In genomic region chr3:9902372-9903237, GRCh38 we compare ENCODE assay signal across 9 cellular contexts. TPM values are rescaled to one million over a fixed set of nuclear protein-coding genes. Genes with fewer than 3 reads are reported as not detected.
DNase-seq lines count a peak whose midpoint lies in the region; ATAC-seq and TF ChIP-seq lines count a peak whose summit lies in the region.
"Had no signal": no experiment of that assay in that cellular context is flagged by ENCODE, and none has a peak within 500 bp of the region (broad histone marks: within the 10 kb centered on the region; RNA-seq: fewer than 3 reads in every experiment).

Gene IL17RE, plus strand, starts transcription at chr3:9902848. Its CDS starts 85 bp downstream, at chr3:9902933.

- no peak for TF ChIP-seq CTCF in heart left ventricle (IDR thresholded peaks at IDR 0.05)
- no peak for TF ChIP-seq CTCF in mammary epithelial cell (conservative IDR thresholded peaks at IDR 0.05 in 1 of 2, IDR thresholded peaks at IDR 0.05 in 1 of 2; ENCODE audit: extremely low read depth in 1 of 2, insufficient read depth in 1 of 2, low read depth in 1 of 2, low read length in 2 of 2)
- no peak for TF ChIP-seq CTCF in vagina (IDR thresholded peaks at IDR 0.05)

- H3K9ac ChIP-seq in mammary epithelial cell (ENCODE audit: insufficient read depth, low read length) (peak within 1 kb of the TSS; percentile 41), mesendoderm (ENCODE audit: low read length) (peak within 1 kb of the TSS; percentile 37)

- H2BK120ac ChIP-seq in mesendoderm (ENCODE audit: low read depth, low read length) = no peak within 1 kb of the TSS

- H3K4me3 ChIP-seq in heart left ventricle = peak within 1 kb of the TSS in 9 of 12 donors; percentile 8 to 41 (median 28)
- H3K4me3 ChIP-seq in mammary epithelial cell (replicated peaks in 1 of 3; ENCODE audit: insufficient read depth in 1 of 3, low read depth in 2 of 3, low read length in 3 of 3) = peak within 1 kb of the TSS; percentile 36 to 58 (median 55)
- no peak within 1 kb of the TSS for H3K4me3 ChIP-seq in mesendoderm (ENCODE audit: low read length)
- peak within 1 kb of the TSS; percentile 37 to 48 for H3K4me3 ChIP-seq in vagina

- H4K5ac ChIP-seq in mesendoderm (ENCODE audit: low read length) = no peak within 1 kb of the TSS

- no peak for TF ChIP-seq POLR2A in heart left ventricle (IDR thresholded peaks at IDR 0.05)
- TF ChIP-seq POLR2A in vagina (IDR thresholded peaks at IDR 0.05) = no peak

- H3K4me1 ChIP-seq in heart left ventricle (peaks cover 0 to 23% (median 7%) of the 10 kb centered on the region in 12 donors), mammary epithelial cell (ENCODE audit: insufficient read depth, low read length) (peaks cover 34% of the 10 kb centered on the region), mesendoderm (ENCODE audit: control insufficient read depth, low read depth, low read length) (peaks cover 7% of the 10 kb centered on the region), vagina (peaks cover 47% of the 10 kb centered on the region)

- H3K23ac ChIP-seq in mesendoderm (ENCODE audit: low read length) = no peak within 1 kb of the TSS

- no peak within 1 kb of the TSS for H2BK15ac ChIP-seq in mesendoderm (replicated peaks; ENCODE audit: low read depth)

- CTCF ChIA-PET in mammary epithelial cell (lab: Charles Lee; ENCODE audit: low non-redundant PET) = no interaction called here

- peak; percentile 22 to 40 (median 30) for ATAC-seq in heart left ventricle
- no peak for ATAC-seq in left ventricle myocardium superior
- no peak for ATAC-seq in HG02884 (IDR thresholded peaks at IDR 0.05; ENCODE audit: unreplicated experiment)
- ATAC-seq in HG03442 (IDR thresholded peaks at IDR 0.05; ENCODE audit: unreplicated experiment) = no peak

- H2AFZ ChIP-seq in mammary epithelial cell (ENCODE audit: low read depth, low read length) = peak within 1 kb of the TSS; percentile 76

- H3K4me2 ChIP-seq in mammary epithelial cell (ENCODE audit: insufficient read depth, low read depth, low read length) (peak within 1 kb of the TSS; percentile 77), mesendoderm (ENCODE audit: low read length) (no peak within 1 kb of the TSS)

- H3K79me1 ChIP-seq in mesendoderm (ENCODE audit: low read length) = no peaks in the 10 kb centered on the region

- H3K79me2 ChIP-seq in mammary epithelial cell (ENCODE audit: insufficient read depth, low read length) = no peaks in the 10 kb centered on the region
- H3K79me2 ChIP-seq in mesendoderm (ENCODE audit: control insufficient read depth, insufficient read depth, low read length) = no peaks in the 10 kb centered on the region

- peak within 1 kb of the TSS in 9 of 12 donors; percentile 7 to 76 (median 37) for H3K27ac ChIP-seq in heart left ventricle
- H3K27ac ChIP-seq in mammary epithelial cell (ENCODE audit: insufficient read depth, low read depth, low read length) = no peak within 1 kb of the TSS
- H3K27ac ChIP-seq in mesendoderm (ENCODE audit: low read depth, low read length) = no peak within 1 kb of the TSS
- H3K27ac ChIP-seq in vagina = peak within 1 kb of the TSS; percentile 69

- H3K36me3 ChIP-seq in heart left ventricle = no peaks in the 10 kb centered on the region
- H3K36me3 ChIP-seq in mammary epithelial cell (ENCODE audit: insufficient read depth, low read length) = peaks cover 2% of the 10 kb centered on the region
- H3K36me3 ChIP-seq in mesendoderm (ENCODE audit: control insufficient read depth, insufficient read depth, low read length) = no peaks in the 10 kb centered on the region
- H3K36me3 ChIP-seq in vagina = no peaks in the 10 kb centered on the region

- intact Hi-C loops in heart left ventricle (cut with DNase I) (no loop called here), left ventricle myocardium superior (cut with micrococcal nuclease) (no loop called here), mammary epithelial cell (cut with micrococcal nuclease) (no loop called here), vagina (cut with DNase I) (no loop called here)

- H3K9me3 ChIP-seq in heart left ventricle (no peaks in the 10 kb centered on the region), mammary epithelial cell (replicated peaks; ENCODE audit: insufficient read depth, low read length) (no peaks in the 10 kb centered on the region), vagina (no peaks in the 10 kb centered on the region)

- H3K18ac ChIP-seq in mesendoderm (ENCODE audit: low read length) = no peak within 1 kb of the TSS

- dilution Hi-C loops in mammary epithelial cell (cut with HindIII; ENCODE audit: low sequenced_read_pairs) = no loop called here

- H4K20me1 ChIP-seq in mammary epithelial cell (ENCODE audit: insufficient read depth, low read length) = no peaks in the 10 kb centered on the region

- H4K8ac ChIP-seq in mesendoderm (ENCODE audit: low read depth, low read length) = no peak within 1 kb of the TSS

- H2BK5ac ChIP-seq in mesendoderm (ENCODE audit: low read length) = no peak within 1 kb of the TSS

- DNase-seq in heart left ventricle = no peak
- DNase-seq in left ventricle myocardium superior = no peak
- DNase-seq in mammary epithelial cell = no peak
- DNase-seq in mesendoderm = no peak
- no peak for DNase-seq in vagina (ENCODE audit: extremely low spot score in 2 of 2)
- no peak for DNase-seq in NCI-H187 treated with DMSO at 0.1 percent for 48 hours (lab: John Stamatoyannopoulos, UW)
- DNase-seq: OCI-M1 had no signal

- in situ Hi-C loops in mammary epithelial cell (cut with MboI; ENCODE audit: low sequenced_read_pairs in 2 of 2) = no loop called here

- H3K56ac ChIP-seq in mesendoderm (ENCODE audit: low read length) = peak within 1 kb of the TSS; percentile 51

- H3K27me3 ChIP-seq in heart left ventricle (no peaks in the 10 kb centered on the region), mammary epithelial cell (ENCODE audit: insufficient read depth, low read length) (no peaks in the 10 kb centered on the region), mesendoderm (ENCODE audit: insufficient read depth, low read length, poor library complexity) (no peaks in the 10 kb centered on the region), vagina (no peaks in the 10 kb centered on the region)

- H2AK5ac ChIP-seq in mesendoderm (ENCODE audit: low read length) = no peak within 1 kb of the TSS

- no peak within 1 kb of the TSS for H3K4ac ChIP-seq in mesendoderm (ENCODE audit: low read depth, low read length)

- BruUV-seq in mammary epithelial cell (replicated peaks; lab: Mats Ljungman, UMichigan) = no TSS peak

- 56 to 65% (median 62%) methylated on average over 8 to 13 of the region's 13 CpGs for WGBS in heart left ventricle, 4 donors
- WGBS in mammary epithelial cell (ENCODE audit: low coverage, missing lambda C conversion rate) = 3% methylated on average over 11 of the region's 13 CpGs
- no CpG with 5 or more reads among the region's 13 CpGs for WGBS in mesendoderm (ENCODE audit: extremely low coverage, insufficient coverage, low lambda C conversion rate)

RNA-seq across cellular contexts. Expression of gene IL17RE, which starts in this region (rescaled TPM):
- 1 to 10 TPM in 4 of 9 donors, under 1 TPM in 5; 0.65 to 6.9 (median 0.79) TPM for total RNA-seq in heart left ventricle
- polyA plus RNA-seq in heart left ventricle = 1 to 10 TPM in 1 of 2 donors, under 1 TPM in 1; 0.95 to 1.3 TPM
- total RNA-seq in left ventricle myocardium superior = 0.45 TPM
- total RNA-seq in mammary epithelial cell = 10 to 100 TPM; 10.6 to 13.3 TPM
- polyA plus RNA-seq in mammary epithelial cell = 10.2 TPM
- polyA minus RNA-seq in mammary epithelial cell = 18.0 TPM
- polyA plus RNA-seq in mesendoderm (2013, experiment 1 of 2) = 6.0 TPM
- 7.5 TPM for polyA plus RNA-seq in mesendoderm (2013, experiment 2 of 2)
- total RNA-seq in vagina = 15.2 TPM

Comparison
In these comparisons a context has a peak if more than half of its experiments do, and no peak if none do; other contexts are left out.
1. ATAC-seq: peak in heart left ventricle (4 of 4); none in left ventricle myocardium superior (single experiment), HG02884 (single experiment) and HG03442 (single experiment).
2. H3K27ac ChIP-seq: peak in heart left ventricle (9 of 12) and vagina (single experiment); none in mammary epithelial cell (single experiment) and mesendoderm (single experiment).